In the genomic region with DNA sequence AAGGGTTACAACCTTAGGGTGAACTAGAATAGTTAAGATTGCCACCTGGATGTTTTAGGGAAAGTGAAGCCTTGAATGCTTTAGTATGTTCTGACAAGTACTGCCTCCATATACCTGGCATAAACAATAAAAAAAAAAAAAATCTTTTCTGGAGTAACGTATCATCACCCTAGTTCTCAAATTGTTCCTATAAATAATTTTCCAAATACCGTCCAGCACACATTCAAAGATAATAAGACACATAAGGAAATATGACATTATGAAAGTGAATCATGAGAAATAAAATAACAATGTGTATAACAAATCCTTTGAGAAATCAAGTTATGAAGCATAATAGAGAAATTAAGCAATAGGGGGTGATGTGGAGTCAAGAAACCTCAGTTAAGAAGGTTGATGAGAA, we compare ENCODE assay signal across 11 cellular contexts. TPM values are rescaled to one million over a fixed set of nuclear protein-coding genes. Genes with fewer than 3 reads are reported as not detected.
"Had no signal": no experiment of that assay in that cellular context is flagged by ENCODE, and none has a peak within 500 bp of the region (broad histone marks: within the 10 kb centered on the region; RNA-seq: fewer than 3 reads in every experiment).

No MANE protein-coding gene starts in this region.

- H3K9me3 Mint-ChIP-seq: GM23338 had no signal

- H3K4me2 ChIP-seq: GM23338 had no signal

- H3K4me1 Mint-ChIP-seq: GM23338, H9 had no signal

- H3K4me3 Mint-ChIP-seq: GM23338, H9, HFFc6 had no signal

- FAIRE-seq: H1, H54, HepG2 had no signal

- ATAC-seq: GM23338, HepG2 had no signal

- H3K27ac ChIP-seq: HL-60 had no signal

- H3K4me3 ChIP-seq: GM23338 had no signal

- H3K27me3 Mint-ChIP-seq: IgD-negative memory B cell had no signal

- DNase-seq: H9, HCEC 1CT, HFFc6, KG1 had no signal

- H3K27ac Mint-ChIP-seq: GM23338, H9, HFFc6, IgD-negative memory B cell had no signal

RNA-seq across cellular contexts. Expression of gene C1orf141, which starts 20.6 kb away (rescaled TPM):
- total RNA-seq: GM23338, H1, H9, HepG2, HFFc6, HT1080 had no signal
- polyA plus RNA-seq: GM23338, H1, HepG2, IgD-negative memory B cell had no signal

RNA-seq across cellular contexts. Expression of gene IL23R, which starts 52.1 kb away (rescaled TPM):
- total RNA-seq: GM23338, H1, H9, HepG2, HFFc6 had no signal
- polyA plus RNA-seq: GM23338, H1, HepG2, IgD-negative memory B cell had no signal
